ENCODE assay signal across 1 cellular context in the genomic region with DNA sequence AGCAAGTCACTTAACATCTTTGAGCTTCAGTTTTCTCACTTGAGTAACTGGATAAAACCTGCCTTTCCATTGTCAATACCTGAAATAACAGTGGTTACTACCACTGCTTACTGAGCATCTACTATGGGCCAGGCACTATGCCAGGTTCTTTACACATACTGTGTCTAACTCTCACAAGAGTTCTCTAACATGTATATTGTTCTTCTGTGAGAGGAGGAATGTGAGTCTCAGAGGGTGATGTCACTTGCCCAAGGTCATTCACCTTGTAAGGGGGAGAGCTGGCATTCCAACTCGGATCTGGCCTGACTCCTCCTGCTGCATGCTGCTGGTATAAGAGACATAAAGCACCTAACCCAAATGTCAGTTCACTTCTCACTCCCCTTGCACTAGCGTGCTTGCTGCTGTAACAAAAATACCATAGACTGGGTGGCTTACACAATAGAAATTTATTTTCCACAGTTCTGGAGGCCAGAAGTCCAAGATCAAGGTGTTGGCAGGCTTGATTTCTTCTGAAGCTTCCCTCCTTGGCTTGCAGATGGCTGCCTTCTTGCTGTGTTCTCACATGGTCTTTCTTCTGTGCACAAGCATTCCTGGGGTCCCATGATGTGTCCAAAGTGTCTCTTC.
TF ChIP-seq lines count a peak whose summit lies in the region.

No MANE protein-coding gene starts in this region.

TF ChIP-seq in HepG2, 621 proteins besides CTCF, POLR2A, EP300 and RAD21 (continued from another document):
- TF ChIP-seq, protein P1, sequence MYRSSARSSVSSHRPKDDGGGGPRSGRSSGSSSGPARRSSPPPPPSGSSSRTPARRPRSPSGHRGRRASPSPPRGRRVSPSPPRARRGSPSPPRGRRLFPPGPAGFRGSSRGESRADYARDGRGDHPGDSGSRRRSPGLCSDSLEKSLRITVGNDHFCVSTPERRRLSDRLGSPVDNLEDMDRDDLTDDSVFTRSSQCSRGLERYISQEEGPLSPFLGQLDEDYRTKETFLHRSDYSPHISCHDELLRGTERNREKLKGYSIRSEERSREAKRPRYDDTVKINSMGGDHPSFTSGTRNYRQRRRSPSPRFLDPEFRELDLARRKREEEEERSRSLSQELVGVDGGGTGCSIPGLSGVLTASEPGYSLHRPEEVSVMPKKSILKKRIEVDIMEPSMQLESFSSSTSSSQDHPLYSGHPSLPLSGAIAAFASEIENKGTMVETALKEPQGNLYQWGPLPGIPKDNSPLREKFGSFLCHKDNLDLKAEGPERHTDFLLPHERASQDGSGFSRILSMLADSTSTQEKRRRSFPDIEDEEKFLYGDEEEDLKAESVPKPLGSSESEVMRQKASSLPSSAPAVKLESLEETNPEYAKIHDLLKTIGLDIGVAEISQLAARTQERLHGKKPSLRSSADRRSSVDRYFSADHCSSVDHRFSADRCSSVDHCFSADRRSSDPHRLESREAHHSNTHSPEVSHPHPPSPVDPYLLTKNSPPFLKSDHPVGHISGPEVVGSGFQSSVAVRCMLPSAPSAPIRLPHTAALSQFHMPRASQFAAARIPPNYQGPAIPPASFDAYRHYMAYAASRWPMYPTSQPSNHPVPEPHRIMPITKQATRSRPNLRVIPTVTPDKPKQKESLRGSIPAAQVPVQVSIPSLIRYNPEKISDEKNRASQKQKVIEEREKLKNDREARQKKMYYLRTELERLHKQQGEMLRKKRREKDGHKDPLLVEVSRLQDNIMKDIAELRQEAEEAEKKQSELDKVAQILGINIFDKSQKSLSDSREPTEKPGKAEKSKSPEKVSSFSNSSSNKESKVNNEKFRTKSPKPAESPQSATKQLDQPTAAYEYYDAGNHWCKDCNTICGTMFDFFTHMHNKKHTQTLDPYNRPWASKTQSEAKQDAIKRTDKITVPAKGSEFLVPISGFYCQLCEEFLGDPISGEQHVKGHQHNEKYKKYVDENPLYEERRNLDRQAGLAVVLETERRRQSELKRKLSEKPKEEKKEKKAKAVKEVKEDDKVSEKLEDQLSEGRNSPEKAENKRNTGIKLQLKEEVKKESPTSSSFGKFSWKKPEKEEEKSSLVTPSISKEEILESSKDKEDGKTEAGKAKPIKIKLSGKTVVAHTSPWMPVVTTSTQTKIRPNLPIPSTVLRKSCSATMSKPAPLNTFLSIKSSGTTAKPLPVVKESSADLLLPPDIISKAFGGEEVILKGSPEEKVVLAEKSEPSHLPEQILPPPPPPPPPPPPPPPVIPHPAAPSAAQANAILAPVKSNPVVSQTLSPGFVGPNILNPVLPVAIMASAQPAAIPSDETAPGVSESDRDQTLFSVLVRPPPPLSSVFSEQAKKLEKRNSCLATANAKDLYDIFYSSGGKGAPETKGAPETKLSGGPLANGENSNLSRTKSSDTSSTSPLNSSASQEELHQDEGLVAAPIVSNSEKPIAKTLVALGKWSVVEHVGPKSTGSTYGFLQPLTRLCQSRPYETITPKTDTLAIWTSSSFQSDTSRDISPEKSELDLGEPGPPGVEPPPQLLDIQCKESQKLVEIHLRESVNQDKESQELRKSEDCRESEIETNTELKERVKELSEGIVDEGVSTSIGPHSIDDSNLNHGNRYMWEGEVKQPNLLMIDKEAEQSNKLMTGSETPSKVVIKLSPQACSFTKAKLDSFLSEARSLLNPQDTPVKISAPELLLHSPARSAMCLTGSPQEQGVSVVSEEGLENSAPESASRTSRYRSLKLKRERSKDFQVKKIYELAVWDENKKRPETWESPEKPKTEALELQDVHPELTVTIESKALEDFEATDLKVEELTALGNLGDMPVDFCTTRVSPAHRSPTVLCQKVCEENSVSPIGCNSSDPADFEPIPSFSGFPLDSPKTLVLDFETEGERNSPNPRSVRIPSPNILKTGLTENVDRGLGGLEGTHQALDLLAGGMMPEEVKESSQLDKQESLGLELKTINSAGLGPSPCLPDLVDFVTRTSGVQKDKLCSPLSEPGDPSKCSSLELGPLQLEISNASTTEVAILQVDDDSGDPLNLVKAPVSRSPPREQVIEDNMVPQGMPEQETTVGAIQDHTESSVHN (CRISPR knock-in tag; IDR thresholded peaks at IDR 0.05) = no peak
- TF ChIP-seq KDM5B (CRISPR knock-in tag; IDR thresholded peaks at IDR 0.05; ENCODE audit: borderline replicate concordance) = no peak
- TF ChIP-seq EED (CRISPR knock-in tag; IDR thresholded peaks at IDR 0.05) = no peak
- no peak for TF ChIP-seq TMF1 (CRISPR knock-in tag; IDR thresholded peaks at IDR 0.05; ENCODE audit: low read depth)
- TF ChIP-seq ADNP (CRISPR knock-in tag; IDR thresholded peaks at IDR 0.05) = no peak
- TF ChIP-seq, protein P2, sequence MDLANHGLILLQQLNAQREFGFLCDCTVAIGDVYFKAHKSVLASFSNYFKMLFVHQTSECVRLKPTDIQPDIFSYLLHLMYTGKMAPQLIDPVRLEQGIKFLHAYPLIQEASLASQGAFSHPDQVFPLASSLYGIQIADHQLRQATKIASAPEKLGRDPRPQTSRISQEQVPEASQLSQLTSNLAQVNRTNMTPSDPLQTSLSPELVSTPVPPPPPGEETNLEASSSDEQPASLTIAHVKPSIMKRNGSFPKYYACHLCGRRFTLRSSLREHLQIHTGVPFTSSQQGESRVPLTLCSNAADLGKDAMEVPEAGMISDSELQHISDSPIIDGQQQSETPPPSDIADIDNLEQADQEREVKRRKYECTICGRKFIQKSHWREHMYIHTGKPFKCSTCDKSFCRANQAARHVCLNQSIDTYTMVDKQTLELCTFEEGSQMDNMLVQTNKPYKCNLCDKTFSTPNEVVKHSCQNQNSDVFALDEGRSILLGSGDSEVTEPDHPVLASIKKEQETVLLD (CRISPR knock-in tag; IDR thresholded peaks at IDR 0.05; ENCODE audit: low read depth) = no peak
- no peak for TF ChIP-seq CHD4 (IDR thresholded peaks at IDR 0.05; ENCODE audit: borderline replicate concordance, low read length)
- TF ChIP-seq ZNF274 (CRISPR knock-in tag; IDR thresholded peaks at IDR 0.05) = no peak
- TF ChIP-seq ZNF343 (CRISPR knock-in tag; IDR thresholded peaks at IDR 0.05) = no peak
- TF ChIP-seq RARG (CRISPR knock-in tag; IDR thresholded peaks at IDR 0.05; ENCODE audit: low read depth) = no peak
- no peak for TF ChIP-seq EZH2 (conservative IDR thresholded peaks at IDR 0.05; ENCODE audit: low read depth, low read length)
- no peak for TF ChIP-seq ZFY (CRISPR knock-in tag; IDR thresholded peaks at IDR 0.05)
- no peak for TF ChIP-seq SKI (IDR thresholded peaks at IDR 0.05; ENCODE audit: partially characterized antibody)
- no peak for TF ChIP-seq ZNF317 (CRISPR knock-in tag; IDR thresholded peaks at IDR 0.05)
- TF ChIP-seq ATAD3A (CRISPR knock-in tag; IDR thresholded peaks at IDR 0.05) = no peak
- TF ChIP-seq FOXA1 (IDR thresholded peaks at IDR 0.05) = no peak
- peak; percentile 47; the same call in 1 of the 2 replicates for TF ChIP-seq FOXA1 (CRISPR knock-in tag; IDR thresholded peaks at IDR 0.05)
- TF ChIP-seq, protein P3, sequence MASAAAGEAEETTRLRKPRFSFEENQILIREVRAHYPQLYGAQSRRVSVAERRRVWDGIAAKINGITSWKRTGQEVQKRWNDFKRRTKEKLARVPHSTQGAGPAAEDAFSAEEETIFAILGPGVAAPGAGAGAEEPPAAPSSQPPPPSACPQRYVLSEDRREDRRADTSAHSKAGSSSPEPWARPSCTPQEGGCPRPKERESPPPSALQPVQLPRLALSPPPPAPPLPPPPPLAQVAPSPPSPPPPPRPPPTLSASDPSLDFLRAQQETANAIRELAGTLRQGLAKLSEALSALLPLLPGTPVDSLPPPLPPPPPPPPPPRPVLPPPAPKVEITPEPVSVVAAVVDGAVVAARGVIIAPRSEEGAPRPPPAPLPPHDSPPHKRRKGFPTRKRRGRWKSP (CRISPR knock-in tag; IDR thresholded peaks at IDR 0.05) = no peak
- TF ChIP-seq GTF3A (CRISPR knock-in tag; conservative IDR thresholded peaks at IDR 0.05) = no peak
- TF ChIP-seq TEAD3 (CRISPR knock-in tag; optimal IDR thresholded peaks at IDR 0.05; ENCODE audit: borderline replicate concordance) = peak; percentile 58
- no peak for TF ChIP-seq FOXP1 (IDR thresholded peaks at IDR 0.05)
- TF ChIP-seq FOXP1 (CRISPR knock-in tag; IDR thresholded peaks at IDR 0.05) = no peak
- TF ChIP-seq, protein P4, sequence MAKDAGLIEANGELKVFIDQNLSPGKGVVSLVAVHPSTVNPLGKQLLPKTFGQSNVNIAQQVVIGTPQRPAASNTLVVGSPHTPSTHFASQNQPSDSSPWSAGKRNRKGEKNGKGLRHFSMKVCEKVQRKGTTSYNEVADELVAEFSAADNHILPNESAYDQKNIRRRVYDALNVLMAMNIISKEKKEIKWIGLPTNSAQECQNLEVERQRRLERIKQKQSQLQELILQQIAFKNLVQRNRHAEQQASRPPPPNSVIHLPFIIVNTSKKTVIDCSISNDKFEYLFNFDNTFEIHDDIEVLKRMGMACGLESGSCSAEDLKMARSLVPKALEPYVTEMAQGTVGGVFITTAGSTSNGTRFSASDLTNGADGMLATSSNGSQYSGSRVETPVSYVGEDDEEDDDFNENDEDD (CRISPR knock-in tag; IDR thresholded peaks at IDR 0.05; ENCODE audit: borderline replicate concordance) = no peak
- TF ChIP-seq ZNF333 (CRISPR knock-in tag; IDR thresholded peaks at IDR 0.05; ENCODE audit: borderline replicate concordance) = no peak
- TF ChIP-seq SOX5 (CRISPR knock-in tag; IDR thresholded peaks at IDR 0.05; ENCODE audit: borderline replicate concordance) = peak; percentile 20; the same call in 1 of the 2 replicates
- TF ChIP-seq ZSCAN30 (CRISPR knock-in tag; IDR thresholded peaks at IDR 0.05) = no peak
- TF ChIP-seq RXRB (CRISPR knock-in tag; IDR thresholded peaks at IDR 0.05; ENCODE audit: borderline replicate concordance) = peak; percentile 65
- no peak for TF ChIP-seq PCBP2 (optimal IDR thresholded peaks at IDR 0.05; ENCODE audit: low read depth, low read length, poor library complexity, severe bottlenecking)
- TF ChIP-seq ZFP37 (CRISPR knock-in tag; IDR thresholded peaks at IDR 0.05; ENCODE audit: borderline replicate concordance) = no peak
- TF ChIP-seq, protein P5, sequence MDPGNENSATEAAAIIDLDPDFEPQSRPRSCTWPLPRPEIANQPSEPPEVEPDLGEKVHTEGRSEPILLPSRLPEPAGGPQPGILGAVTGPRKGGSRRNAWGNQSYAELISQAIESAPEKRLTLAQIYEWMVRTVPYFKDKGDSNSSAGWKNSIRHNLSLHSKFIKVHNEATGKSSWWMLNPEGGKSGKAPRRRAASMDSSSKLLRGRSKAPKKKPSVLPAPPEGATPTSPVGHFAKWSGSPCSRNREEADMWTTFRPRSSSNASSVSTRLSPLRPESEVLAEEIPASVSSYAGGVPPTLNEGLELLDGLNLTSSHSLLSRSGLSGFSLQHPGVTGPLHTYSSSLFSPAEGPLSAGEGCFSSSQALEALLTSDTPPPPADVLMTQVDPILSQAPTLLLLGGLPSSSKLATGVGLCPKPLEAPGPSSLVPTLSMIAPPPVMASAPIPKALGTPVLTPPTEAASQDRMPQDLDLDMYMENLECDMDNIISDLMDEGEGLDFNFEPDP (CRISPR knock-in tag; conservative IDR thresholded peaks at IDR 0.05) = no peak
